ENCODE assay signal across 7 cellular contexts in the genomic region with DNA sequence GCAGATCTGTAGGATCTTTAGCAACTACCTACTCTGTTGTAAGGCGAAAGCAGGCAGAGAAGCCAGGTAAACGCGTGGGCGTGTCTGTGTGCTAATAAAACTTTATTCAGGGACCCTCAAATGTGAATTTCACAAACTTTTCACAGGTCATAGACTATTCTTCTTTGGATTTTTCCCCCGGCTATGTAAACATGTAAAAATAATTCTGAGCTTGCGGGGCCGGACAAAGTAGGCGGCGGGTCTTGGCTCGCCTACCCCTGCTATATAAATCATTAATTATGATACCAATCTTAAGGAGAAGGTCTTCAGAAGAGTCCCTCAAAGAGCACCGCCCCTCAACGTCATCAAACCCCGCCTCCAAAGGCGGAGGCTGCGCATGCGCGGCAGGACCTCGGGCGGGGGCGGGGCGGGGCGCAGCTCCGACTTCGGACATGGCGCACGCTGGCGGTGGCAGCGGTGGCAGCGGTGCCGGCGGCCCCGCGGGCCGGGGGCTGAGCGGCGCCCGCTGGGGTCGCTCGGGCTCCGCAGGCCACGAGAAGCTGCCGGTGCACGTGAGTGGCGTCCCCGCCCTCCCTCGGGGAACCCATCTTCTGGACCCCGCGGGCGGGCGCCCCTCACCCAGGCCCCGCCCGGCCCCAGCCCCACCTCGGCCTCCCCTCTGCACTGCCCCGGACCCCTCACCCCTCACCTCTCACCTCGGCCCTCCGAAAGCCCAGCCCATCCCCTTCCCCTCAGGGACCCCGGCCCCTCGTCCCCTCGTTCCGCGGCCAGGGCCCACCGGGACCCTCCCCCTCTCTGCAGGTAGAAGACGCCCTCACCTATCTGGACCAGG. TPM values are rescaled to one million over a fixed set of nuclear protein-coding genes. Genes with fewer than 3 reads are reported as not detected.
A peak's percentile ranks its signal among the peaks of the same experiment; 100 is the strongest.
DNase-seq lines count a peak whose midpoint lies in the region; FAIRE-seq and TF ChIP-seq lines count a peak whose summit lies in the region.

A gene with protein sequence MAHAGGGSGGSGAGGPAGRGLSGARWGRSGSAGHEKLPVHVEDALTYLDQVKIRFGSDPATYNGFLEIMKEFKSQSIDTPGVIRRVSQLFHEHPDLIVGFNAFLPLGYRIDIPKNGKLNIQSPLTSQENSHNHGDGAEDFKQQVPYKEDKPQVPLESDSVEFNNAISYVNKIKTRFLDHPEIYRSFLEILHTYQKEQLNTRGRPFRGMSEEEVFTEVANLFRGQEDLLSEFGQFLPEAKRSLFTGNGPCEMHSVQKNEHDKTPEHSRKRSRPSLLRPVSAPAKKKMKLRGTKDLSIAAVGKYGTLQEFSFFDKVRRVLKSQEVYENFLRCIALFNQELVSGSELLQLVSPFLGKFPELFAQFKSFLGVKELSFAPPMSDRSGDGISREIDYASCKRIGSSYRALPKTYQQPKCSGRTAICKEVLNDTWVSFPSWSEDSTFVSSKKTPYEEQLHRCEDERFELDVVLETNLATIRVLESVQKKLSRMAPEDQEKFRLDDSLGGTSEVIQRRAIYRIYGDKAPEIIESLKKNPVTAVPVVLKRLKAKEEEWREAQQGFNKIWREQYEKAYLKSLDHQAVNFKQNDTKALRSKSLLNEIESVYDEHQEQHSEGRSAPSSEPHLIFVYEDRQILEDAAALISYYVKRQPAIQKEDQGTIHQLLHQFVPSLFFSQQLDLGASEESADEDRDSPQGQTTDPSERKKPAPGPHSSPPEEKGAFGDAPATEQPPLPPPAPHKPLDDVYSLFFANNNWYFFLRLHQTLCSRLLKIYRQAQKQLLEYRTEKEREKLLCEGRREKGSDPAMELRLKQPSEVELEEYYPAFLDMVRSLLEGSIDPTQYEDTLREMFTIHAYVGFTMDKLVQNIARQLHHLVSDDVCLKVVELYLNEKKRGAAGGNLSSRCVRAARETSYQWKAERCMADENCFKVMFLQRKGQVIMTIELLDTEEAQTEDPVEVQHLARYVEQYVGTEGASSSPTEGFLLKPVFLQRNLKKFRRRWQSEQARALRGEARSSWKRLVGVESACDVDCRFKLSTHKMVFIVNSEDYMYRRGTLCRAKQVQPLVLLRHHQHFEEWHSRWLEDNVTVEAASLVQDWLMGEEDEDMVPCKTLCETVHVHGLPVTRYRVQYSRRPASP (plus strand): TSS at position 409 of the 832 bp plus-strand sequence. CDS start 23 bp downstream, at position 432.

- peak within 1 kb of the TSS; percentile 88 for H3K4me3 Mint-ChIP-seq in mesothelial cell of epicardium

- H3K27ac ChIP-seq in HUES48 (ENCODE audit: low read depth, low read length) (peak within 1 kb of the TSS; percentile 47), endothelial cell of umbilical vein (ENCODE audit: insufficient read depth, low read depth, low read length) (peak within 1 kb of the TSS; percentile 5)

- POLR2A ChIA-PET in endothelial cell of umbilical vein (lab: Charles Lee) = no interaction called here

- TF ChIP-seq POLR2A in endothelial cell of umbilical vein (IDR thresholded peaks at IDR 0.05; ENCODE audit: low read depth, low read length) = peak; percentile 80

- no peaks in the 10 kb centered on the region for H3K27me3 ChIP-seq in HUES48 (ENCODE audit: control insufficient read depth, insufficient read depth, low read length)
- no peaks in the 10 kb centered on the region for H3K27me3 ChIP-seq in endothelial cell of umbilical vein (ENCODE audit: control insufficient read depth in 2 of 2, insufficient read depth in 2 of 2, low read length in 2 of 2)

- H3K27ac Mint-ChIP-seq in mesothelial cell of epicardium = peak within 1 kb of the TSS; percentile 89

- H3K4me1 Mint-ChIP-seq in mesothelial cell of epicardium = peaks cover 34% of the 10 kb centered on the region

- H4K20me1 ChIP-seq in endothelial cell of umbilical vein (replicated peaks; ENCODE audit: control insufficient read depth, extremely low read depth, insufficient read depth, low read length) = no peaks in the 10 kb centered on the region

- dilution Hi-C loops in endothelial cell of umbilical vein (cut with MboI; ENCODE audit: extremely low pct_ligation_motif_present, low sequenced_read_pairs) = no loop called here

- no peaks in the 10 kb centered on the region for H3K9me1 ChIP-seq in endothelial cell of umbilical vein (replicated peaks; ENCODE audit: control insufficient read depth, extremely low read depth, insufficient read depth, low read length)

- intact Hi-C loops in endothelial cell of umbilical vein (cut with micrococcal nuclease) = no loop called here

- H3K36me3 ChIP-seq in HUES48 (ENCODE audit: control insufficient read depth, insufficient read depth, low read length) (peaks cover 28% of the 10 kb centered on the region), endothelial cell of umbilical vein (ENCODE audit: control insufficient read depth in 2 of 2, extremely low read depth in 1 of 2, insufficient read depth in 2 of 2, low read length in 2 of 2) (peaks cover 12 to 18% of the 10 kb centered on the region in 2 experiments)

- H3K9me3 Mint-ChIP-seq in mesothelial cell of epicardium = no peaks in the 10 kb centered on the region

- H3K4me2 ChIP-seq in endothelial cell of umbilical vein (ENCODE audit: insufficient read depth, low read length) = peak within 1 kb of the TSS; percentile 86

- peak; percentile 49 for FAIRE-seq in GM18507 (lab: Jason Lieb, UNC)
- FAIRE-seq in endothelial cell of umbilical vein (lab: Jason Lieb, UNC) = peak; percentile 71

- H3K9ac ChIP-seq in HUES48 (ENCODE audit: low read depth, low read length) = peak within 1 kb of the TSS; percentile 64
- H3K9ac ChIP-seq in endothelial cell of umbilical vein (replicated peaks; ENCODE audit: extremely low read depth, insufficient read depth, low read length) = peak within 1 kb of the TSS; percentile 82

- peaks cover 25% of the 10 kb centered on the region for H3K4me1 ChIP-seq in HUES48 (ENCODE audit: control insufficient read depth, insufficient read depth, low read length)
- H3K4me1 ChIP-seq in endothelial cell of umbilical vein (ENCODE audit: control insufficient read depth, extremely low read depth, insufficient read depth, low read length) = peaks cover 27% of the 10 kb centered on the region

- CTCF ChIA-PET in endothelial cell of umbilical vein (lab: Charles Lee) = interaction anchor here (0.6 to 1.6 kb wide), 4 partner anchors 50 to 114 kb away, joined by 3 to 6 read pairs (median 4); no protein-coding TSS in a partner anchor

- no peak for TF ChIP-seq CTCF in endothelial cell of umbilical vein (IDR thresholded peaks at IDR 0.05; ENCODE audit: extremely low read depth in 1 of 2, insufficient read depth in 1 of 2, low read depth in 1 of 2, low read length in 2 of 2)
- no peak for TF ChIP-seq CTCF in mesothelial cell of epicardium (IDR thresholded peaks at IDR 0.05; ENCODE audit: unreplicated experiment)

- peak; percentile 92 for DNase-seq in GM18507 (ENCODE audit: extremely low spot score, insufficient read length, low read depth)
- peak; percentile 97 for DNase-seq in OCI-M1 (lab: John Stamatoyannopoulos, UW)
- peak; percentile 88 for DNase-seq in activated T-cell treated with anti-CD3 and anti-CD28 coated beads for 24 hours (ENCODE audit: low read depth)
- peak; percentile 97 for DNase-seq in endothelial cell of umbilical vein (ENCODE audit: low read depth, low spot score)
- DNase-seq in mesothelial cell of epicardium (ENCODE audit: low spot score in 2 of 2, unreplicated experiment in 2 of 2) = peak; percentile 80 to 88
- peak; percentile 85 for DNase-seq in stimulated activated CD8-positive, alpha-beta memory T cell treated with anti-CD3 and anti-CD28 coated beads, Interleukin-15, amount 100 ng/mL, for 24 hours (ENCODE audit: low read depth)

- H3K9me3 ChIP-seq in HUES48 (ENCODE audit: control insufficient read depth, insufficient read depth, low read length) (no peaks in the 10 kb centered on the region), endothelial cell of umbilical vein (replicated peaks; ENCODE audit: control insufficient read depth, insufficient read depth, low read length) (no peaks in the 10 kb centered on the region)

- H2AFZ ChIP-seq in endothelial cell of umbilical vein (ENCODE audit: low read depth, low read length) = peak within 1 kb of the TSS; percentile 35

- H3K27me3 Mint-ChIP-seq in mesothelial cell of epicardium (ENCODE audit: low read depth) = no peaks in the 10 kb centered on the region

- BruUV-seq in endothelial cell of umbilical vein (replicated peaks; lab: Mats Ljungman, UMichigan) = no TSS peak

- H3K4me3 ChIP-seq in HUES48 (ENCODE audit: low read depth, low read length) (peak within 1 kb of the TSS; percentile 89), endothelial cell of umbilical vein (replicated peaks in 1 of 3; ENCODE audit: insufficient read depth in 1 of 3, low read depth in 1 of 3, low read length in 3 of 3) (peak within 1 kb of the TSS; percentile 74 to 99 (median 97))

- H3K79me2 ChIP-seq in endothelial cell of umbilical vein (ENCODE audit: control insufficient read depth, insufficient read depth, low read length) = peaks cover 24% of the 10 kb centered on the region

- peaks cover 18% of the 10 kb centered on the region for H3K36me3 Mint-ChIP-seq in mesothelial cell of epicardium

TF ChIP-seq in endothelial cell of umbilical vein, 7 proteins besides CTCF, POLR2A, EP300 and RAD21:
- TF ChIP-seq POLR2AphosphoS5 (IDR thresholded peaks at IDR 0.05; ENCODE audit: insufficient read depth, low read depth, low read length) (peak; percentile 90), GATA2 (IDR thresholded peaks at IDR 0.05; ENCODE audit: insufficient read depth, insufficient read length, low read depth, low read length) (peak; percentile 51), EZH2 (IDR thresholded peaks at IDR 0.05; ENCODE audit: borderline replicate concordance, low read depth, low read length, severe bottlenecking) (no peak)

RNA-seq across cellular contexts. Expression of the gene that starts here (rescaled TPM):
- total RNA-seq in endothelial cell of umbilical vein = 69.2 and 75.0 TPM in 2 replicates
- 42.8 and 46.2 TPM in 2 replicates for polyA plus RNA-seq in endothelial cell of umbilical vein
- polyA plus RNA-seq in endothelial cell of umbilical vein (2011; cell fraction: cytosol; rRNA removed) = 23.0 and 27.2 TPM in 2 replicates
- polyA plus RNA-seq in endothelial cell of umbilical vein (2011; cell fraction: nucleus; rRNA removed) = 221 and 236 TPM in 2 replicates
- 51.5 and 56.1 TPM in 2 replicates for polyA plus RNA-seq in endothelial cell of umbilical vein (2012)
- 57.8 and 62.9 TPM in 2 replicates for polyA minus RNA-seq in endothelial cell of umbilical vein
- polyA minus RNA-seq in endothelial cell of umbilical vein (2011; cell fraction: cytosol; rRNA and poly(A)+ RNA removed) = 18.3 TPM
- 102 and 112 TPM in 2 replicates for polyA minus RNA-seq in endothelial cell of umbilical vein (2011; cell fraction: nucleus; rRNA and poly(A)+ RNA removed)
- 112 to 117 TPM (median 116 TPM) in 3 replicates for total RNA-seq in mesothelial cell of epicardium

Comparison
In these comparisons a context has a peak if more than half of its experiments do, and no peak if none do; other contexts are left out.
1. Peak in every context shown above with its lines: DNase-seq, H3K4me3 ChIP-seq and H3K27ac ChIP-seq.